ENCODE assay signal across 11 cellular contexts in genomic region chr19:4709440-4710280, GRCh38. TPM values are rescaled to one million over a fixed set of nuclear protein-coding genes. Genes with fewer than 3 reads are reported as not detected.
DNase-seq lines count a peak whose midpoint lies in the region; ATAC-seq and TF ChIP-seq lines count a peak whose summit lies in the region.
"Had no signal": no experiment of that assay in that cellular context is flagged by ENCODE, and none has a peak within 500 bp of the region (broad histone marks: within the 10 kb centered on the region; RNA-seq: fewer than 3 reads in every experiment).

No MANE protein-coding gene starts in this region.

- no peak for TF ChIP-seq POLR2A in vagina (IDR thresholded peaks at IDR 0.05)

- peaks cover 0 to 43% of the 10 kb centered on the region in 2 donors for H3K36me3 ChIP-seq in vagina

- peaks cover 49% of the 10 kb centered on the region for H3K4me1 ChIP-seq in vagina

- no peaks in the 10 kb centered on the region for H3K9me3 Mint-ChIP-seq in endothelial cell (ENCODE audit: unreplicated experiment)

- ATAC-seq in Right ventricle myocardium inferior (peak; percentile 42), HG03469 (IDR thresholded peaks at IDR 0.05; ENCODE audit: unreplicated experiment) (no peak)
- ATAC-seq: SK-N-SH treated with all-trans-retinoic acid at 6 μM for 48 hours had no signal

- no peaks in the 10 kb centered on the region for H3K27me3 Mint-ChIP-seq in endothelial cell (ENCODE audit: unreplicated experiment)

- TF ChIP-seq CTCF in coronary artery (IDR thresholded peaks at IDR 0.05), result no peak
- no peak for TF ChIP-seq CTCF in vagina (IDR thresholded peaks at IDR 0.05)
- TF ChIP-seq CTCF in endothelial cell (IDR thresholded peaks at IDR 0.05; ENCODE audit: unreplicated experiment), result no peak

- intact Hi-C loops in Right ventricle myocardium inferior (cut with DNase I), result loop anchor here (5.0 kb wide), 1 partner anchor 37 kb away; the partner anchor contains the start of gene MYDGF
- intact Hi-C loops in cardiac septum (cut with DNase I), result no loop called here
- intact Hi-C loops in vagina (cut with DNase I), result no loop called here

- H3K4me1 Mint-ChIP-seq in endothelial cell (ENCODE audit: unreplicated experiment), result no peaks in the 10 kb centered on the region

- H3K27ac Mint-ChIP-seq in endothelial cell (ENCODE audit: unreplicated experiment), result no peak overlapping the region

- DNase-seq in Right ventricle myocardium inferior (ENCODE audit: missing footprints), result no peak
- DNase-seq in cardiac septum (ENCODE audit: low spot score), result no peak
- no peak for DNase-seq in coronary artery (ENCODE audit: low spot score)
- peak; percentile 67 for DNase-seq in myocyte (ENCODE audit: low read depth)
- no peak for DNase-seq in vagina (ENCODE audit: extremely low spot score in 2 of 2)
- no peak for DNase-seq in endothelial cell (ENCODE audit: low spot score)
- no peak for DNase-seq in cerebellar cortex (ENCODE audit: low spot score)
- DNase-seq: NCI-H446 had no signal

- H3K4me3 ChIP-seq in coronary artery (no peak overlapping the region), vagina (no peak overlapping the region)
- H3K4me3 ChIP-seq: cardiac muscle cell had no signal

- H3K27me3 ChIP-seq in vagina, result no peaks in the 10 kb centered on the region
- H3K27me3 ChIP-seq: cardiac muscle cell had no signal

- H3K4me3 Mint-ChIP-seq in endothelial cell (ENCODE audit: unreplicated experiment), result no peak overlapping the region

- H3K27ac ChIP-seq in coronary artery (peak overlapping the region; percentile 2 to 40), vagina (peak overlapping the region; percentile 72)
- H3K27ac ChIP-seq: cardiac muscle cell had no signal

- no peaks in the 10 kb centered on the region for H3K9me3 ChIP-seq in vagina

- H3K36me3 Mint-ChIP-seq in endothelial cell (ENCODE audit: low read depth, unreplicated experiment), result peaks cover 27% of the 10 kb centered on the region

RNA-seq across cellular contexts. Expression of gene DPP9, which starts 14.0 kb away (rescaled TPM):
- total RNA-seq in Right ventricle myocardium inferior, result 52.7 TPM
- total RNA-seq in cardiac septum, result 39.0 TPM
- 44.7 and 49.4 TPM in 2 replicates for total RNA-seq in myocyte
- 38.3 TPM for polyA plus RNA-seq in myocyte (2012)
- 53.8 TPM for total RNA-seq in vagina
- 63.3 TPM for total RNA-seq in endothelial cell (ENCODE audit: unreplicated experiment)

RNA-seq across cellular contexts. Expression of gene MYDGF, which starts 39.5 kb away (rescaled TPM):
- total RNA-seq in Right ventricle myocardium inferior, result 29.8 TPM
- total RNA-seq in cardiac septum, result 37.1 TPM
- 64.6 and 65.2 TPM in 2 replicates for total RNA-seq in myocyte
- 274 TPM for polyA plus RNA-seq in myocyte (2012)
- 33.4 TPM for total RNA-seq in vagina
- total RNA-seq in endothelial cell (ENCODE audit: unreplicated experiment), result 112 TPM
